ENCODE assay signal across 14 cellular contexts in genomic region chr18:58831610-58832009, GRCh38. TPM values are rescaled to one million over a fixed set of nuclear protein-coding genes. Genes with fewer than 3 reads are reported as not detected.
DNase-seq lines count a peak whose midpoint lies in the region; FAIRE-seq and TF ChIP-seq lines count a peak whose summit lies in the region.
"Had no signal": no experiment of that assay in that cellular context is flagged by ENCODE, and none has a peak within 500 bp of the region (broad histone marks: within the 10 kb centered on the region; RNA-seq: fewer than 3 reads in every experiment).

No MANE protein-coding gene starts in this region.

- H3K4me1 Mint-ChIP-seq in MCF 10A (ENCODE audit: insufficient read depth, unreplicated experiment) (no peaks in the 10 kb centered on the region), astrocyte (ENCODE audit: low read depth, unreplicated experiment) (peaks cover 9% of the 10 kb centered on the region)
- H3K4me1 Mint-ChIP-seq: CD4-positive, CD25-positive, alpha-beta regulatory T cell; stimulated activated naive CD8-positive, alpha-beta T cell treated with anti-CD3 and anti-CD28 coated beads, Interleukin-15, amount 100 ng/mL, for 72 hours had no signal

- H2AFZ ChIP-seq in astrocyte (ENCODE audit: low read depth, low read length) = no peak overlapping the region

- TF ChIP-seq POLR2A in breast epithelium (IDR thresholded peaks at IDR 0.05) = no peak

- H3K9me3 ChIP-seq in breast epithelium = no peaks in the 10 kb centered on the region
- no peaks in the 10 kb centered on the region for H3K9me3 ChIP-seq in astrocyte (ENCODE audit: insufficient read depth, low read depth, low read length)

- H3K4me2 ChIP-seq in astrocyte (ENCODE audit: low read length) = no peak overlapping the region

- no peak overlapping the region for H3K9ac ChIP-seq in astrocyte (ENCODE audit: low read length)

- DNase-seq in MCF 10A (ENCODE audit: unreplicated experiment) (peak; percentile 12), breast epithelium (ENCODE audit: low spot score in 2 of 2) (no peak), astrocyte (ENCODE audit: low read depth) (peak; percentile 72), fibroblast of villous mesenchyme (ENCODE audit: low read depth) (peak; percentile 44), SKM-1 (lab: John Stamatoyannopoulos, UW; ENCODE audit: unreplicated experiment) (no peak), amniotic stem cell (lab: John Stamatoyannopoulos, UW) (no peak), HEK293T (ENCODE audit: extremely low spot score) (no peak)
- DNase-seq in activated CD4-positive, CD25-positive, alpha-beta regulatory T cell (lab: John Stamatoyannopoulos, UW) = no peak
- DNase-seq: CD4-positive, CD25-positive, alpha-beta regulatory T cell; cerebellar nuclear complex; stimulated activated naive CD8-positive, alpha-beta T cell treated with anti-CD3 and anti-CD28 coated beads, Interleukin-15, amount 100 ng/mL, for 72 hours; T-helper 2 cell had no signal

- H3K36me3 Mint-ChIP-seq in MCF 10A (ENCODE audit: insufficient read depth, unreplicated experiment) (no peaks in the 10 kb centered on the region), astrocyte (ENCODE audit: low read depth, unreplicated experiment) (no peaks in the 10 kb centered on the region)
- H3K36me3 Mint-ChIP-seq: activated naive CD8-positive, alpha-beta T cell; CD4-positive, CD25-positive, alpha-beta regulatory T cell had no signal

- H3K4me1 ChIP-seq in breast epithelium (no peaks in the 10 kb centered on the region), astrocyte (ENCODE audit: insufficient read depth, low read length) (peaks cover 4% of the 10 kb centered on the region)

- no peaks in the 10 kb centered on the region for H3K27me3 ChIP-seq in breast epithelium
- no peaks in the 10 kb centered on the region for H3K27me3 ChIP-seq in astrocyte (ENCODE audit: insufficient read depth, low read length)

- POLR2A ChIA-PET in MCF 10A (lab: Yijun Ruan, JAX) = no interaction called here
- POLR2A ChIA-PET in HEK293T (lab: Yijun Ruan, JAX) = no interaction called here

- H3K36me3 ChIP-seq in breast epithelium (no peaks in the 10 kb centered on the region), astrocyte (ENCODE audit: insufficient read depth, low read length) (no peaks in the 10 kb centered on the region)

- H3K27ac ChIP-seq in breast epithelium (no peak overlapping the region), astrocyte (ENCODE audit: low read depth, low read length) (no peak overlapping the region)

- no peaks in the 10 kb centered on the region for H3K27me3 Mint-ChIP-seq in MCF 10A (ENCODE audit: insufficient read depth, unreplicated experiment)
- H3K27me3 Mint-ChIP-seq in astrocyte (ENCODE audit: low read depth, unreplicated experiment) = no peaks in the 10 kb centered on the region
- H3K27me3 Mint-ChIP-seq: progenitor cell of endocrine pancreas had no signal

- TF ChIP-seq CTCF in MCF 10A (IDR thresholded peaks at IDR 0.05; ENCODE audit: unreplicated experiment) (no peak), breast epithelium (IDR thresholded peaks at IDR 0.05) (no peak), astrocyte (IDR thresholded peaks at IDR 0.05; ENCODE audit: insufficient read depth, low read depth, low read length) (no peak), fibroblast of villous mesenchyme (IDR thresholded peaks at IDR 0.05; ENCODE audit: insufficient read depth, low read depth, low read length) (no peak)

- FAIRE-seq in astrocyte (lab: Jason Lieb, UNC) = no peak

- no peak overlapping the region for H3K4me3 ChIP-seq in breast epithelium
- H3K4me3 ChIP-seq in astrocyte (ENCODE audit: insufficient read depth, low read depth, low read length) = no peak overlapping the region
- H3K4me3 ChIP-seq in fibroblast of villous mesenchyme (ENCODE audit: low read depth, low read length) = no peak overlapping the region

- no TSS peak for BruUV-seq in MCF 10A (replicated peaks; lab: Mats Ljungman, UMichigan)

- no peaks in the 10 kb centered on the region for H4K20me1 ChIP-seq in astrocyte (ENCODE audit: insufficient read depth, low read length)

- H3K79me2 ChIP-seq in astrocyte (ENCODE audit: insufficient read depth, low read length) = no peaks in the 10 kb centered on the region

- CTCF ChIA-PET in MCF 10A (lab: Yijun Ruan, JAX) = interaction anchor here (0.7 kb wide), 2 partner anchors 227 to 239 kb away, joined by 3 to 5 read pairs; no protein-coding TSS in a partner anchor
- CTCF ChIA-PET in HEK293T (lab: Yijun Ruan, JAX) = no interaction called here

- H3K9me3 Mint-ChIP-seq in MCF 10A (ENCODE audit: unreplicated experiment) (no peaks in the 10 kb centered on the region), astrocyte (ENCODE audit: unreplicated experiment) (peaks cover 7% of the 10 kb centered on the region)
- H3K9me3 Mint-ChIP-seq: stimulated activated naive CD8-positive, alpha-beta T cell treated with anti-CD3 and anti-CD28 coated beads, Interleukin-15, amount 100 ng/mL, for 72 hours had no signal

- intact Hi-C loops in MCF 10A (cut with micrococcal nuclease) (no loop called here), breast epithelium (cut with DNase I; ENCODE audit: low total_unique reads) (loop anchor here (2.0 kb wide), 1 partner anchor 19 kb away; no protein-coding TSS in a partner anchor)

- H3K4me3 Mint-ChIP-seq in MCF 10A (ENCODE audit: unreplicated experiment) (no peak overlapping the region), astrocyte (ENCODE audit: unreplicated experiment) (no peak overlapping the region)
- H3K4me3 Mint-ChIP-seq: activated naive CD8-positive, alpha-beta T cell; CD4-positive, CD25-positive, alpha-beta regulatory T cell; stimulated activated naive CD8-positive, alpha-beta T cell treated with anti-CD3 and anti-CD28 coated beads, Interleukin-15, amount 100 ng/mL, for 72 hours had no signal

- H3K27ac Mint-ChIP-seq in MCF 10A (ENCODE audit: low read depth, unreplicated experiment) (no peak overlapping the region), astrocyte (ENCODE audit: unreplicated experiment) (no peak overlapping the region)
- H3K27ac Mint-ChIP-seq: activated naive CD8-positive, alpha-beta T cell; CD4-positive, CD25-positive, alpha-beta regulatory T cell; progenitor cell of endocrine pancreas; stimulated activated naive CD8-positive, alpha-beta T cell treated with anti-CD3 and anti-CD28 coated beads, Interleukin-15, amount 100 ng/mL, for 72 hours had no signal

TF ChIP-seq in HEK293T, 16 proteins besides CTCF, POLR2A, EP300 and RAD21:
- TF ChIP-seq HDGF (IDR thresholded peaks at IDR 0.05; ENCODE audit: borderline replicate concordance) = no peak
- TF ChIP-seq ZNF384 (IDR thresholded peaks at IDR 0.05) = no peak
- no peak for TF ChIP-seq SP1 (IDR thresholded peaks at IDR 0.05)
- TF ChIP-seq FOXM1 (IDR thresholded peaks at IDR 0.05; ENCODE audit: borderline replicate concordance) = no peak
- TF ChIP-seq TARDBP (IDR thresholded peaks at IDR 0.05) = no peak
- no peak for TF ChIP-seq FOXA1 (IDR thresholded peaks at IDR 0.05)
- no peak for TF ChIP-seq CTBP1 (IDR thresholded peaks at IDR 0.05; ENCODE audit: borderline replicate concordance)
- TF ChIP-seq ELF4 (IDR thresholded peaks at IDR 0.05) = no peak
- no peak for TF ChIP-seq SUZ12 (IDR thresholded peaks at IDR 0.05)
- no peak for TF ChIP-seq NFRKB (IDR thresholded peaks at IDR 0.05)
- no peak for TF ChIP-seq BHLHE40 (IDR thresholded peaks at IDR 0.05; ENCODE audit: borderline replicate concordance)
- no peak for TF ChIP-seq PKNOX1 (IDR thresholded peaks at IDR 0.05)
- no peak for TF ChIP-seq FOXK2 (IDR thresholded peaks at IDR 0.05)
- no peak for TF ChIP-seq LEF1 (IDR thresholded peaks at IDR 0.05; ENCODE audit: borderline replicate concordance)
- TF ChIP-seq ARNT (IDR thresholded peaks at IDR 0.05) = no peak
- no peak for TF ChIP-seq L3MBTL2 (conservative IDR thresholded peaks at IDR 0.05)

RNA-seq across cellular contexts. Expression of gene ZNF532, which starts 33.1 kb away (rescaled TPM):
- 64.1 and 67.6 TPM in 2 replicates for total RNA-seq in MCF 10A (2022)
- 10 to 100 TPM; 55.5 to 71.7 (median 62.3) TPM for total RNA-seq in breast epithelium
- 128 and 135 TPM in 2 replicates for total RNA-seq in astrocyte
- 45.1 and 45.8 TPM in 2 replicates for total RNA-seq in fibroblast of villous mesenchyme

Comparison
In these comparisons a context has a peak if more than half of its experiments do, and no peak if none do; other contexts are left out.
1. DNase-seq: peak in MCF 10A (single experiment), astrocyte (single experiment) and fibroblast of villous mesenchyme (single experiment); none in breast epithelium (0 of 2), SKM-1 (single experiment), amniotic stem cell (single experiment), activated CD4-positive, CD25-positive, alpha-beta regulatory T cell (0 of 4) and HEK293T (single experiment).